In the genomic region with DNA sequence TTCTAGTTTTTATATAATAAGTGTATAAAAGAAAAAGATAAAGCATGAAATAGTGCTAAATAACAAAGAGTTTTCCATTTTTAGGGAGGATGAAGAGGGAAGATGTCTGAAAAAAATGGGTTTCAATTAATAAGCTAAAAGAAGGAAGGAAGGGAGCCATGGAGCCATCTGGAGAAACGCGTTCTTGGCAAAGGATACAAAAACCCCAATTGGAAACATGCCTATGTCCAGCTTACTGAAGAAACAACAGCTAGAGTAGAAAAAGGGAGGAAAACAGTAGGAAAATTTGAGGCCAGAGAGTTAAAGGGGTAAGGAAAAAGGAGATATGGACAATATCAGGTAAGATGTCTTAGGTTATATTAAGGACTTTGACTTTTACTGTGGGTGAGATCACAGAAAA, we compare ENCODE assay signal across 17 cellular contexts.
"Had no signal": no experiment of that assay in that cellular context is flagged by ENCODE, and none has a peak within 500 bp of the region (broad histone marks: within the 10 kb centered on the region; RNA-seq: fewer than 3 reads in every experiment).

No MANE protein-coding gene starts in this region.

- H3K4me1 ChIP-seq: foreskin keratinocyte, psoas muscle, sigmoid colon, stomach had no signal

- H3K36me3 Mint-ChIP-seq: immature natural killer cell had no signal

- H3K27ac Mint-ChIP-seq: dendritic cell treated with granulocyte-macrophage colony-stimulating factor and Interleukin-4, amounts not matched to agents 40 ng/mL and 50 ng/mL, for 4 days; immature natural killer cell; naive thymus-derived CD4-positive, alpha-beta T cell; nephron progenitor cell had no signal

- DNase-seq: esophagus squamous epithelium; foreskin keratinocyte; immature natural killer cell; kidney; left cardiac atrium; mammary epithelial cell; naive thymus-derived CD4-positive, alpha-beta T cell; nephron progenitor cell; psoas muscle; retina; sigmoid colon; stimulated activated naive CD4-positive, alpha-beta T cell; stomach; substantia nigra; trophoblast cell had no signal

- H3K27me3 Mint-ChIP-seq: dendritic cell treated with granulocyte-macrophage colony-stimulating factor and Interleukin-4, amounts not matched to agents 40 ng/mL and 50 ng/mL, for 4 days; naive thymus-derived CD4-positive, alpha-beta T cell had no signal

- H3K36me3 ChIP-seq: esophagus squamous epithelium, sigmoid colon, stomach had no signal

- H3K4me1 Mint-ChIP-seq: immature natural killer cell; naive thymus-derived CD4-positive, alpha-beta T cell; nephron progenitor cell had no signal

- H3K9me3 ChIP-seq: sigmoid colon had no signal

- H3K27me3 ChIP-seq: esophagus squamous epithelium, foreskin keratinocyte, sigmoid colon, stomach had no signal

- H3K27ac ChIP-seq: esophagus squamous epithelium, foreskin keratinocyte, psoas muscle, sigmoid colon, skin epidermis, stomach had no signal

- H3K4me3 Mint-ChIP-seq: dendritic cell treated with granulocyte-macrophage colony-stimulating factor and Interleukin-4, amounts not matched to agents 40 ng/mL and 50 ng/mL, for 4 days; immature natural killer cell; naive thymus-derived CD4-positive, alpha-beta T cell; nephron progenitor cell had no signal

- H3K4me3 ChIP-seq: esophagus squamous epithelium, psoas muscle, sigmoid colon, skin epidermis, stomach had no signal
